ENCODE assay signal across 20 cellular contexts in the genomic region with DNA sequence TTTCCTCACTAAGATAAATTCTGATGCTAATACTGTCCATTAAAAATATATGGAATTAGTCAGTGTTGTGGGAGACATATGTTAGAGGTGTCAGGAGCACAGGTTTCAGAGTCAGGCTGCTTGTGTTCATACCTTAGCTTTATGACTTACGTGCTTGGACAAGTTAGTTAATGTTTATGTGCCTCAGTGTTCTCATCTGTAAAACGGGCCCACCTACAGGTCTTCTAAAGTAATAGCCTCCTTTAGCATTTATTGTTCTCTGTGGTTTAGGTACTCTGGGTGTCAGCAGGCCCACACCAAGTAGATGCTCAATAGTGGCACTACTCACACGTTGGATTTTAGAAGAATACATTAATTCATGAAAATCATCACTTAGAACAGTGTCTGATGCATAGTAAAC.
DNase-seq lines count a peak whose midpoint lies in the region; ATAC-seq, FAIRE-seq and TF ChIP-seq lines count a peak whose summit lies in the region.
"Had no signal": no experiment of that assay in that cellular context is flagged by ENCODE, and none has a peak within 500 bp of the region (broad histone marks: within the 10 kb centered on the region; RNA-seq: fewer than 3 reads in every experiment).

No MANE protein-coding gene starts in this region.

- H2AFZ ChIP-seq in KMS-11 (ENCODE audit: low read depth) = no peak overlapping the region
- H2AFZ ChIP-seq: GM23338 had no signal

- no peaks in the 10 kb centered on the region for H3K79me2 ChIP-seq in KMS-11 (ENCODE audit: insufficient read depth, low read depth)

- H3K4me1 ChIP-seq in KMS-11 (ENCODE audit: low read depth, poor library complexity, severe bottlenecking) = peaks cover 23% of the 10 kb centered on the region
- H3K4me1 ChIP-seq: SJSA1 had no signal

- H4K20me1 ChIP-seq in KMS-11 (ENCODE audit: insufficient read depth) = no peaks in the 10 kb centered on the region
- H4K20me1 ChIP-seq: BLaER1 treated with 17β-estradiol and CSF1 and Interleukin-3, amounts not matched to agents 10 nM and 100 nM had no signal

- DNase-seq in NCI-H1436 (lab: John Stamatoyannopoulos, UW) = peak; percentile 31
- DNase-seq in NCI-H1436 treated with DMSO at 0.1 percent for 48 hours (lab: John Stamatoyannopoulos, UW) = no peak
- DNase-seq in GM12892 (ENCODE audit: insufficient read length) = no peak
- no peak for DNase-seq in AG08396 (ENCODE audit: low spot score)
- no peak for DNase-seq in H4 (ENCODE audit: low spot score)
- DNase-seq: ACHN; CD4-positive, alpha-beta memory T cell; HCEC 1CT; NCI-H1694; NCI-H446; NCI-H526 treated with DMSO at 0.1 percent for 48 hours; OCI-M1 had no signal

- FAIRE-seq in GM12892 (lab: Jason Lieb, UNC) = peak; percentile 58
- FAIRE-seq: RCC 7860 had no signal

- H3K27ac ChIP-seq in KMS-11 = peak overlapping the region; percentile 38; the same call in 1 of the 2 replicates
- peak overlapping the region; percentile 80 for H3K27ac ChIP-seq in VCaP
- H3K27ac ChIP-seq: 22Rv1; BLaER1 treated with 17β-estradiol and CSF1 and Interleukin-3, amounts not matched to agents 10 nM and 100 nM; SJSA1 had no signal

- no peak overlapping the region for H3K4me3 ChIP-seq in KMS-11 (IDR thresholded peaks at IDR 0.05; ENCODE audit: insufficient read depth, low read depth, low read length)
- H3K4me3 ChIP-seq: BLaER1 treated with 17β-estradiol and CSF1 and Interleukin-3, amounts not matched to agents 10 nM and 100 nM; GM23338; SJSA1 had no signal

- TF ChIP-seq POLR2A in GM12892 (IDR thresholded peaks at IDR 0.05; ENCODE audit: low read depth, low read length) = no peak

- H3K27me3 ChIP-seq in KMS-11 (ENCODE audit: insufficient read depth, low read depth) = no peaks in the 10 kb centered on the region
- H3K27me3 ChIP-seq: BLaER1 treated with 17β-estradiol and CSF1 and Interleukin-3, amounts not matched to agents 10 nM and 100 nM; SJSA1 had no signal

- no peak for ATAC-seq in HG02885 (IDR thresholded peaks at IDR 0.05; ENCODE audit: poor library complexity, unreplicated experiment)
- ATAC-seq: GM23338 had no signal

- no peak overlapping the region for H3K4me2 ChIP-seq in KMS-11
- H3K4me2 ChIP-seq: GM23338 had no signal

- H3K9ac ChIP-seq in KMS-11 = no peak overlapping the region
- H3K9ac ChIP-seq: BLaER1 treated with 17β-estradiol and CSF1 and Interleukin-3, amounts not matched to agents 10 nM and 100 nM had no signal

- no peak for TF ChIP-seq CTCF in KMS-11 (conservative IDR thresholded peaks at IDR 0.05; ENCODE audit: low read depth, low read length)
- no peak for TF ChIP-seq CTCF in VCaP (conservative IDR thresholded peaks at IDR 0.05)

- no peaks in the 10 kb centered on the region for H3K36me3 ChIP-seq in KMS-11 (ENCODE audit: insufficient read depth)
- H3K36me3 ChIP-seq: BLaER1 treated with 17β-estradiol and CSF1 and Interleukin-3, amounts not matched to agents 10 nM and 100 nM; SJSA1 had no signal
